8 cellular contexts compared by ENCODE assay signal in the genomic region with DNA sequence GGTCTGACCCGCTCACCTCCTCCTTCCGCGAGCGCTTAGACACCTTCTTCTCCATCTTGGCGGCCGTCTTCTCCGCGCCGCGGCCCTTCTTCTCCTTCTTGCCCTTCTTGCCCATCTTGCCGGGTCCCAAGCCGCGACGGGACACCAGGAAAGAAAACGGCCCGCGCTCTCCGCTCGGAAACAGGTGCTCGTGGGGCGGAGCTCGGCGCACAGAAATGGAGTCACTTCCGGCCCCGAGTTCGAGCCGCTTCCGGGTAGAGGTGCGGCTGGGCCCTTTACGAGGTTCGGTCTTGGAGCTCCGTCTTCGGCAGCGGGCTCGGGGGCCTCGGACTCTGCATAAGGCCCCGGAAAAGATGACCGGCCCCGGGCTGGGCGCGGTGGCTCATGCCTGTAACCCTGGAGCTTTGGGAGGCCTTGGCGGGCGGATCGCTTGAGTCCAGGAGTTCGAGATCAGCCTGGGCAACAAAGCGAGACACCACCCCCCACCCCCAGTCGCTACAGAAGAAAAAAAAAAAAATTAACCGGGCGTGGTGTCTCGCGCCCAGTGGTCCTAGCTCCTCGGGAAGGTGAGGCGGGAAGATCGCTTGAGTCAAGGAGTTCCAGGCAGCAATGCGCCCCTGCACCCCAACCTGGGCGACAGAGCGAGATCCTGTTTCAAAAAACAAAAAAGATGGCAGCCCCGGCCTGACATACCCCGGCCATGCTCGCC.
A peak's percentile ranks its signal among the peaks of the same experiment; 100 is the strongest.
DNase-seq lines count a peak whose midpoint lies in the region; ATAC-seq lines count a peak whose summit lies in the region.

A gene (minus strand): TSS at position 211 of the 709 bp plus-strand sequence. CDS start 96 bp downstream, at position 115.

- peak within 1 kb of the TSS; percentile 96 to 99 for H3K27ac Mint-ChIP-seq in effector memory CD8-positive, alpha-beta T cell
- peak within 1 kb of the TSS; percentile 95 for H3K27ac Mint-ChIP-seq in memory B cell

- ATAC-seq in GM19035 (IDR thresholded peaks at IDR 0.05; ENCODE audit: unreplicated experiment) (peak; percentile 81), HG03432 (IDR thresholded peaks at IDR 0.05; ENCODE audit: unreplicated experiment) (peak; percentile 86), memory B cell (ENCODE audit: low read depth) (peak; percentile 94)
- peak; percentile 48 for ATAC-seq in effector memory CD8-positive, alpha-beta T cell (replicated peaks)

- no peaks in the 10 kb centered on the region for H3K9me3 Mint-ChIP-seq in effector memory CD8-positive, alpha-beta T cell
- H3K9me3 Mint-ChIP-seq in memory B cell, result no peaks in the 10 kb centered on the region

- DNase-seq in AML-193 (lab: John Stamatoyannopoulos, UW) (peak; percentile 69 to 70), NOMO-1 treated with dmso at 0.1 percent for 144 hours (lab: John Stamatoyannopoulos, UW; ENCODE audit: unreplicated experiment) (peak; percentile 85), memory B cell (ENCODE audit: low spot score in 2 of 2) (peak; percentile 78 to 91)
- peak; percentile 82 to 84 for DNase-seq in activated CD8-positive, alpha-beta memory T cell treated with anti-CD3 and anti-CD28 coated beads for 4 hours (ENCODE audit: low read depth in 2 of 2)
- DNase-seq in effector memory CD8-positive, alpha-beta T cell, result peak; percentile 86 to 91 (median 88)
- peak; percentile 83 for DNase-seq in stimulated activated CD8-positive, alpha-beta memory T cell treated with anti-CD3 and anti-CD28 coated beads, Interleukin-12 subunit alpha, Interleukin-12 subunit beta, amount 100 ng/mL, for 1 hour (ENCODE audit: low read depth)

- peaks cover 41 to 46% of the 10 kb centered on the region in 2 donors for H3K4me1 Mint-ChIP-seq in effector memory CD8-positive, alpha-beta T cell (ENCODE audit: low read depth in 2 of 2)
- H3K4me1 Mint-ChIP-seq in memory B cell, result peaks cover 19% of the 10 kb centered on the region

- H3K36me3 Mint-ChIP-seq in effector memory CD8-positive, alpha-beta T cell (ENCODE audit: insufficient read depth), result peaks cover 56% of the 10 kb centered on the region
- peaks cover 12% of the 10 kb centered on the region for H3K36me3 Mint-ChIP-seq in memory B cell

- no peaks in the 10 kb centered on the region for H3K27me3 Mint-ChIP-seq in effector memory CD8-positive, alpha-beta T cell
- no peaks in the 10 kb centered on the region for H3K27me3 Mint-ChIP-seq in memory B cell

- peak within 1 kb of the TSS; percentile 95 to 97 for H3K4me3 Mint-ChIP-seq in effector memory CD8-positive, alpha-beta T cell
- peak within 1 kb of the TSS; percentile 100 for H3K4me3 Mint-ChIP-seq in memory B cell

Comparison
In these comparisons a context has a peak if more than half of its experiments do, and no peak if none do; other contexts are left out.
1. Peak in every context shown above with its lines: DNase-seq and ATAC-seq.